Comparison of ENCODE assay signal across 7 cellular contexts in genomic region chr3:195634426-195635261, GRCh38. TPM values are rescaled to one million over a fixed set of nuclear protein-coding genes. Genes with fewer than 3 reads are reported as not detected.
DNase-seq lines count a peak whose midpoint lies in the region; ATAC-seq and TF ChIP-seq lines count a peak whose summit lies in the region.
"Not testable (repeated sequence)": the region's sequence is repeated elsewhere in the genome, so short reads cannot be mapped to it uniquely, and the experiment has no call there.

No MANE protein-coding gene starts in this region.

- not testable (repeated sequence) for H3K36me3 ChIP-seq in HEK293 (ENCODE audit: control insufficient read depth in 2 of 2, insufficient read depth in 1 of 2, low read length in 2 of 2); brain microvascular endothelial cell (replicated peaks); iPS-18a (ENCODE audit: control insufficient read depth, low read depth, low read length); rectal smooth muscle tissue (ENCODE audit: control insufficient read depth, insufficient read depth, low read length)

- not testable (repeated sequence) for H3K9ac ChIP-seq in iPS-18a (ENCODE audit: low read length); rectal smooth muscle tissue (ENCODE audit: low read length)

- H3K4me3 Mint-ChIP-seq in activated CD4-positive, alpha-beta T cell treated with anti-CD3 and anti-CD28 coated beads for 36 hours = not testable (repeated sequence)

- not testable (repeated sequence) for H3K27me3 Mint-ChIP-seq in activated CD4-positive, alpha-beta T cell treated with anti-CD3 and anti-CD28 coated beads for 36 hours

- not testable (repeated sequence) for H3K9me3 Mint-ChIP-seq in activated CD4-positive, alpha-beta T cell treated with anti-CD3 and anti-CD28 coated beads for 36 hours (ENCODE audit: low read depth)

- not testable (repeated sequence) for H3K27me3 ChIP-seq in brain microvascular endothelial cell (replicated peaks); iPS-18a (ENCODE audit: control insufficient read depth, insufficient read depth, low read length); rectal smooth muscle tissue (ENCODE audit: control insufficient read depth, insufficient read depth, low read length)

- H3K4me3 ChIP-seq in HEK293 (ENCODE audit: low read depth, low read length) (peak overlapping the region; percentile 34), brain microvascular endothelial cell (ENCODE audit: low read depth, low read length) (peak overlapping the region; percentile 42), iPS-18a (ENCODE audit: low read length) (peak overlapping the region; percentile 48), rectal smooth muscle tissue (ENCODE audit: low read length) (peak overlapping the region; percentile 51)

- not testable (repeated sequence) for H3K27ac ChIP-seq in HEK293 (ENCODE audit: extremely low read depth, low read depth, low read length); brain microvascular endothelial cell; iPS-18a (ENCODE audit: low read length); rectal smooth muscle tissue (ENCODE audit: low read depth, low read length)

- intact Hi-C loops in activated CD4-positive, alpha-beta T cell treated with anti-CD3 and anti-CD28 coated beads for 36 hours (cut with DNase I, micrococcal nuclease) = not testable (repeated sequence)

- ATAC-seq in GM18868 (IDR thresholded peaks at IDR 0.05; ENCODE audit: unreplicated experiment) (peak; percentile 97), HG03520 (IDR thresholded peaks at IDR 0.05; ENCODE audit: unreplicated experiment) (peak; percentile 90)
- ATAC-seq in activated CD4-positive, alpha-beta T cell treated with anti-CD3 and anti-CD28 coated beads for 36 hours = peak; percentile 86

- CTCF ChIA-PET in HEK293 (lab: Yijun Ruan, JAX); activated CD4-positive, alpha-beta T cell treated with anti-CD3 and anti-CD28 coated beads for 36 hours (lab: Charles Lee): not testable (repeated sequence)

- TF ChIP-seq CTCF in HEK293 (tag by site-specific recombination; IDR thresholded peaks at IDR 0.05); brain microvascular endothelial cell (IDR thresholded peaks at IDR 0.05; ENCODE audit: low read depth, low read length, missing control alignments): not testable (repeated sequence)

- not testable (repeated sequence) for H3K9me3 ChIP-seq in HEK293 (ENCODE audit: control insufficient read depth, insufficient read depth, low read depth, low read length); iPS-18a (ENCODE audit: control insufficient read depth, low read depth, low read length)

- DNase-seq in activated CD4-positive, alpha-beta T cell treated with anti-CD3 and anti-CD28 coated beads for 36 hours; brain microvascular endothelial cell: not testable (repeated sequence)

- in situ Hi-C loops in brain microvascular endothelial cell (cut with HindIII; ENCODE audit: low pct_ligation_motif_present, low sequenced_read_pairs) = not testable (repeated sequence)

- not testable (repeated sequence) for H3K36me3 Mint-ChIP-seq in activated CD4-positive, alpha-beta T cell treated with anti-CD3 and anti-CD28 coated beads for 36 hours (ENCODE audit: low read depth)

- POLR2A ChIA-PET in HEK293 (lab: Yijun Ruan, JAX); activated CD4-positive, alpha-beta T cell treated with anti-CD3 and anti-CD28 coated beads for 36 hours (lab: Charles Lee): not testable (repeated sequence)

- H3K4me1 Mint-ChIP-seq in activated CD4-positive, alpha-beta T cell treated with anti-CD3 and anti-CD28 coated beads for 36 hours = peaks cover 19% of the 10 kb centered on the region

- H3K4me1 ChIP-seq in HEK293 (ENCODE audit: control insufficient read depth, insufficient read depth, low read length); iPS-18a (ENCODE audit: control insufficient read depth, low read depth, low read length); rectal smooth muscle tissue (ENCODE audit: control insufficient read depth, insufficient read depth, low read length): not testable (repeated sequence)

- not testable (repeated sequence) for H3K27ac Mint-ChIP-seq in activated CD4-positive, alpha-beta T cell treated with anti-CD3 and anti-CD28 coated beads for 36 hours

RNA-seq across cellular contexts. Expression of gene APOD, which starts 50.9 kb away (rescaled TPM):
- total RNA-seq in activated CD4-positive, alpha-beta T cell treated with anti-CD3 and anti-CD28 coated beads for 36 hours = not detected
